ENCODE assay signal across 1 cellular context in genomic region chr7:103074519-103075336, GRCh38.
TF ChIP-seq lines count a peak whose summit lies in the region.

TSS of gene ARMC10 (plus strand) at chr7:103075140. CDS start at chr7:103075273, 133 bp downstream.
TSS of gene FBXL13 (minus strand) at chr7:103074796.

TF ChIP-seq in HepG2, 621 proteins besides CTCF, POLR2A, EP300 and RAD21 (continued from another document and continues in another):
- TF ChIP-seq CBX5 (CRISPR knock-in tag; IDR thresholded peaks at IDR 0.05; ENCODE audit: borderline replicate concordance), result 0 out of 2 replicates have a peak, but pooled peaks have one; percentile 18
- TF ChIP-seq ZNF501 (CRISPR knock-in tag; IDR thresholded peaks at IDR 0.05), result peak; percentile 73
- TF ChIP-seq LBX2 (CRISPR knock-in tag; IDR thresholded peaks at IDR 0.05; ENCODE audit: borderline replicate concordance), result 0 out of 2 replicates have a peak, but pooled peaks have one; percentile 11
- 0 out of 2 replicates have a peak, but pooled peaks have one; percentile 64 for TF ChIP-seq ZNF546 (CRISPR knock-in tag; conservative IDR thresholded peaks at IDR 0.05)
- TF ChIP-seq MED1 (CRISPR knock-in tag; IDR thresholded peaks at IDR 0.05), result peak; percentile 52
- TF ChIP-seq ZNF563 (CRISPR knock-in tag; IDR thresholded peaks at IDR 0.05), result 0 out of 2 replicates have a peak, but pooled peaks have one; percentile 40
- TF ChIP-seq ZNF207 (IDR thresholded peaks at IDR 0.05; ENCODE audit: borderline replicate concordance), result no peak
- peak; percentile 92 for TF ChIP-seq CEBPB (IDR thresholded peaks at IDR 0.05; ENCODE audit: borderline replicate concordance, low read depth, low read length)
- peak; percentile 42; the same call in 1 of the 2 replicates for TF ChIP-seq BHLHE40 (IDR thresholded peaks at IDR 0.05; ENCODE audit: low read length)
- no peak for TF ChIP-seq ZNF496 (CRISPR knock-in tag; IDR thresholded peaks at IDR 0.05; ENCODE audit: insufficient replicate concordance)
- TF ChIP-seq ATM (IDR thresholded peaks at IDR 0.05; ENCODE audit: borderline replicate concordance), result no peak
- peak; percentile 43; the same call in 1 of the 2 replicates for TF ChIP-seq CREB3 (CRISPR knock-in tag; IDR thresholded peaks at IDR 0.05)
- peak; percentile 81 for TF ChIP-seq CEBPG (CRISPR knock-in tag; IDR thresholded peaks at IDR 0.05)
- no peak for TF ChIP-seq SYNCRIP (IDR thresholded peaks at IDR 0.05; ENCODE audit: insufficient read depth, low read depth, low read length)
- no peak for TF ChIP-seq TCF7 (IDR thresholded peaks at IDR 0.05; ENCODE audit: low read depth)
- no peak for TF ChIP-seq ZFP41 (CRISPR knock-in tag; IDR thresholded peaks at IDR 0.05; ENCODE audit: borderline replicate concordance)
- TF ChIP-seq ZNF878 (CRISPR knock-in tag; IDR thresholded peaks at IDR 0.05), result peak; percentile 20; the same call in 1 of the 2 replicates
- no peak for TF ChIP-seq SOX6 (IDR thresholded peaks at IDR 0.05)
- no peak for TF ChIP-seq SOX6 (CRISPR knock-in tag; IDR thresholded peaks at IDR 0.05)
- TF ChIP-seq ZNF691 (CRISPR knock-in tag; IDR thresholded peaks at IDR 0.05; ENCODE audit: borderline replicate concordance, low read depth), result no peak
- TF ChIP-seq SIN3B (IDR thresholded peaks at IDR 0.05; ENCODE audit: low read length), result no peak
- no peak for TF ChIP-seq ZNF329 (CRISPR knock-in tag; IDR thresholded peaks at IDR 0.05; ENCODE audit: low read depth)
- no peak for TF ChIP-seq HOXA7 (CRISPR knock-in tag; IDR thresholded peaks at IDR 0.05)
- TF ChIP-seq ZNF567 (CRISPR knock-in tag; IDR thresholded peaks at IDR 0.05; ENCODE audit: borderline replicate concordance), result no peak
- no peak for TF ChIP-seq ZNF761 (CRISPR knock-in tag; conservative IDR thresholded peaks at IDR 0.05)
- no peak for TF ChIP-seq ZSCAN30 (CRISPR knock-in tag; IDR thresholded peaks at IDR 0.05)
- TF ChIP-seq ZNF883 (CRISPR knock-in tag; IDR thresholded peaks at IDR 0.05; ENCODE audit: not compliant biosample characterization), result peak; percentile 50
- TF ChIP-seq ZNF724P (CRISPR knock-in tag; IDR thresholded peaks at IDR 0.05; ENCODE audit: borderline replicate concordance), result 0 out of 2 replicates have a peak, but pooled peaks have one; percentile 4
- TF ChIP-seq ZNF260 (CRISPR knock-in tag; IDR thresholded peaks at IDR 0.05; ENCODE audit: borderline replicate concordance, low read depth), result no peak
- TF ChIP-seq PHB2 (IDR thresholded peaks at IDR 0.05; ENCODE audit: partially characterized antibody), result no peak
- peak; percentile 97 for TF ChIP-seq ZBTB25 (CRISPR knock-in tag; IDR thresholded peaks at IDR 0.05)
- TF ChIP-seq ZSCAN25 (CRISPR knock-in tag; IDR thresholded peaks at IDR 0.05), result 0 out of 2 replicates have a peak, but pooled peaks have one; percentile 37
- no peak for TF ChIP-seq MBD4 (IDR thresholded peaks at IDR 0.05; ENCODE audit: borderline replicate concordance, low read length)
- no peak for TF ChIP-seq NFE2L2 (IDR thresholded peaks at IDR 0.05; ENCODE audit: low read length)
- no peak for TF ChIP-seq SIX4 (CRISPR knock-in tag; IDR thresholded peaks at IDR 0.05)
- TF ChIP-seq ZNF749 (CRISPR knock-in tag; IDR thresholded peaks at IDR 0.05; ENCODE audit: borderline replicate concordance), result no peak
- peak in 1 of 2 experiments; percentile 27; a peak in 1 of 4 replicates for TF ChIP-seq KLF16 (CRISPR knock-in tag; IDR thresholded peaks at IDR 0.05)
- TF ChIP-seq ZNF331 (CRISPR knock-in tag; IDR thresholded peaks at IDR 0.05), result 0 out of 2 replicates have a peak, but pooled peaks have one; percentile 29
- no peak; the same call in 1 of the 2 replicates for TF ChIP-seq ZHX2 (IDR thresholded peaks at IDR 0.05; ENCODE audit: low read depth)
- TF ChIP-seq ZHX2 (CRISPR knock-in tag; IDR thresholded peaks at IDR 0.05; ENCODE audit: borderline replicate concordance), result no peak
- TF ChIP-seq FOXA1 (IDR thresholded peaks at IDR 0.05), result no peak
- no peak for TF ChIP-seq FOXA1 (CRISPR knock-in tag; IDR thresholded peaks at IDR 0.05)
- TF ChIP-seq TARDBP (CRISPR knock-in tag; IDR thresholded peaks at IDR 0.05), result peak; percentile 71; the same call in 1 of the 2 replicates
- no peak for TF ChIP-seq ZNF660 (CRISPR knock-in tag; IDR thresholded peaks at IDR 0.05; ENCODE audit: borderline replicate concordance, low read depth)
- TF ChIP-seq ZNF687 (CRISPR knock-in tag; IDR thresholded peaks at IDR 0.05), result peak; percentile 79
- no peak for TF ChIP-seq NR3C1 (CRISPR knock-in tag; IDR thresholded peaks at IDR 0.05)
- no peak for TF ChIP-seq ZFP36L2 (CRISPR knock-in tag; IDR thresholded peaks at IDR 0.05)
- peak; percentile 39; the same call in 1 of the 2 replicates for TF ChIP-seq ERF (CRISPR knock-in tag; IDR thresholded peaks at IDR 0.05)
- TF ChIP-seq ETS1 (CRISPR knock-in tag; IDR thresholded peaks at IDR 0.05), result peak; percentile 86
- no peak for TF ChIP-seq ZHX1 (CRISPR knock-in tag; IDR thresholded peaks at IDR 0.05; ENCODE audit: low read depth)
- TF ChIP-seq GTF2F1 (IDR thresholded peaks at IDR 0.05; ENCODE audit: low read length), result no peak
- TF ChIP-seq ZNF782 (CRISPR knock-in tag; IDR thresholded peaks at IDR 0.05; ENCODE audit: borderline replicate concordance), result no peak
- no peak for TF ChIP-seq LCORL (IDR thresholded peaks at IDR 0.05)
- TF ChIP-seq LCORL (CRISPR knock-in tag; IDR thresholded peaks at IDR 0.05), result peak; percentile 85
